16 cellular contexts compared by ENCODE assay signal in the genomic region with DNA sequence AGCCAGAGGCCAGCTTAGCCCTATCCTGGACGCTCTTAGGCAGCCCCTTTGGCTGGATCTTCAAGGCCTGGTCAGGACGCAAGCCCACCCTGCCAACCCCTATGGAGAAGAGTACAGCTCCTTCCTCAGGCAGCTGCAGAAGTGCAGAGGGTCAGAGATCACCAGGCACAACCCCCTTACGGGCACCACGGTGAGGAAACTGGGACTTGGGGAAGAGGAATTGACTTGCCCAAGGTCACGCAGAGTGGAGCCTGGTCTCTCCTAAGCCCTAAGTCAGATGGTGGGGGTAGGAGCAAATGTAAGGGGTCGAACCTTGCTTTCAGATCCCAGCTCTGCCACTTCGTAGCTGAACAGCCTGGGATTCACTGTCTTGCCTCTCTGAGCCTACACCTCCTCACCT. TPM values are rescaled to one million over a fixed set of nuclear protein-coding genes. Genes with fewer than 3 reads are reported as not detected.
DNase-seq lines count a peak whose midpoint lies in the region; ATAC-seq, FAIRE-seq and TF ChIP-seq lines count a peak whose summit lies in the region.
"Had no signal": no experiment of that assay in that cellular context is flagged by ENCODE, and none has a peak within 500 bp of the region (broad histone marks: within the 10 kb centered on the region; RNA-seq: fewer than 3 reads in every experiment).

No MANE protein-coding gene starts in this region.

- no peaks in the 10 kb centered on the region for H3K27me3 Mint-ChIP-seq in T-helper 2 cell treated with Interferon-gamma antibody and Interleukin-4, amounts not matched to agents 5 μg/mL and 100 μg/mL, for 36 hours (ENCODE audit: low read depth)
- no peaks in the 10 kb centered on the region for H3K27me3 Mint-ChIP-seq in dendritic cell treated with granulocyte-macrophage colony-stimulating factor and Interleukin-4, amounts not matched to agents 40 ng/mL and 50 ng/mL, for 4 days

- ATAC-seq in left lobe of liver (no peak), gastroesophageal sphincter (no peak)

- peak overlapping the region; percentile 96 for H3K4me3 Mint-ChIP-seq in T-helper 2 cell treated with Interferon-gamma antibody and Interleukin-4, amounts not matched to agents 5 μg/mL and 100 μg/mL, for 36 hours
- H3K4me3 Mint-ChIP-seq in dendritic cell treated with granulocyte-macrophage colony-stimulating factor and Interleukin-4, amounts not matched to agents 40 ng/mL and 50 ng/mL, for 4 days, result peak overlapping the region; percentile 17

- H3K27ac ChIP-seq in small intestine (ENCODE audit: low read depth in 1 of 2, low read length in 1 of 2) (peak overlapping the region; percentile 73 to 78), gastroesophageal sphincter (no peak overlapping the region)

- peak overlapping the region; percentile 95 for H3K4me2 ChIP-seq in Loucy (ENCODE audit: low read depth, low read length, poor library complexity, severe bottlenecking)

- TF ChIP-seq POLR2A in gastroesophageal sphincter (IDR thresholded peaks at IDR 0.05), result no peak

- H3K79me2 ChIP-seq in Loucy (ENCODE audit: insufficient read depth, low read length), result peaks cover 74% of the 10 kb centered on the region

- H3K36me3 Mint-ChIP-seq in T-helper 2 cell treated with Interferon-gamma antibody and Interleukin-4, amounts not matched to agents 5 μg/mL and 100 μg/mL, for 36 hours (ENCODE audit: low read depth), result peaks cover 60% of the 10 kb centered on the region
- H3K36me3 Mint-ChIP-seq in dendritic cell treated with granulocyte-macrophage colony-stimulating factor and Interleukin-4, amounts not matched to agents 40 ng/mL and 50 ng/mL, for 4 days (ENCODE audit: low read depth), result peaks cover 6% of the 10 kb centered on the region

- DNase-seq in T-helper 2 cell treated with Interferon-gamma antibody and Interleukin-4, amounts not matched to agents 5 μg/mL and 100 μg/mL, for 36 hours (ENCODE audit: low spot score), result no peak
- DNase-seq in T-helper 2 cell (no peak), small intestine (no peak), left lobe of liver (ENCODE audit: low spot score) (no peak), NK-92 (lab: John Stamatoyannopoulos, UW; ENCODE audit: unreplicated experiment) (no peak)
- DNase-seq: activated effector memory CD4-positive, alpha-beta T cell treated with Interleukin-2 at 50 U/mL for 16 hours; dermis blood vessel endothelial cell; NCI-H187 treated with DMSO at 0.1 percent for 48 hours; NCI-H524 treated with DMSO at 0.1 percent for 48 hours; RPMI8226; stimulated activated CD4-positive, alpha-beta T cell treated with anti-CD3 and anti-CD28 coated beads, Interleukin-12 subunit alpha, Interleukin-12 subunit beta, amount 100 ng/mL, for 4 hours had no signal

- H3K27ac Mint-ChIP-seq in T-helper 2 cell treated with Interferon-gamma antibody and Interleukin-4, amounts not matched to agents 5 μg/mL and 100 μg/mL, for 36 hours, result peak overlapping the region; percentile 95
- H3K27ac Mint-ChIP-seq in dendritic cell treated with granulocyte-macrophage colony-stimulating factor and Interleukin-4, amounts not matched to agents 40 ng/mL and 50 ng/mL, for 4 days, result peak overlapping the region; percentile 97

- H3F3A ChIP-seq in Loucy (ENCODE audit: low read depth), result peaks cover 24% of the 10 kb centered on the region

- intact Hi-C loops in dendritic cell treated with granulocyte-macrophage colony-stimulating factor and Interleukin-4, amounts not matched to agents 40 ng/mL and 50 ng/mL, for 4 days (cut with micrococcal nuclease), result no loop called here

- no peak for FAIRE-seq in small intestine (lab: Jason Lieb, UNC)
- FAIRE-seq: astrocyte, GM19239 had no signal

- H2AFZ ChIP-seq in Loucy (ENCODE audit: low read length), result no peak overlapping the region

- TF ChIP-seq CTCF in Loucy (conservative IDR thresholded peaks at IDR 0.05; ENCODE audit: low read length) (no peak), gastroesophageal sphincter (IDR thresholded peaks at IDR 0.05) (no peak)

- peak overlapping the region; percentile 98 for H3K9ac ChIP-seq in Loucy (ENCODE audit: low read depth, low read length, poor library complexity, severe bottlenecking)

- H3K9me3 Mint-ChIP-seq in T-helper 2 cell treated with Interferon-gamma antibody and Interleukin-4, amounts not matched to agents 5 μg/mL and 100 μg/mL, for 36 hours, result no peaks in the 10 kb centered on the region
- H3K9me3 Mint-ChIP-seq in dendritic cell treated with granulocyte-macrophage colony-stimulating factor and Interleukin-4, amounts not matched to agents 40 ng/mL and 50 ng/mL, for 4 days, result no peaks in the 10 kb centered on the region

- H3K9me2 ChIP-seq in Loucy (replicated peaks; ENCODE audit: low read depth, low read length), result no peaks in the 10 kb centered on the region

- H3K9me3 ChIP-seq in Loucy (ENCODE audit: insufficient read depth, low read depth, low read length), result no peaks in the 10 kb centered on the region
- no peaks in the 10 kb centered on the region for H3K9me3 ChIP-seq in small intestine (ENCODE audit: control insufficient read depth, low read depth)
- no peaks in the 10 kb centered on the region for H3K9me3 ChIP-seq in gastroesophageal sphincter

- H3K4me1 ChIP-seq in Loucy (ENCODE audit: insufficient read depth, low read length, poor library complexity, severe bottlenecking) (peaks cover 75% of the 10 kb centered on the region), small intestine (ENCODE audit: control insufficient read depth in 2 of 2, insufficient read depth in 1 of 2, low read depth in 1 of 2, low read length in 1 of 2) (peaks cover 19 to 29% of the 10 kb centered on the region in 2 donors), gastroesophageal sphincter (peaks cover 7 to 39% (median 27%) of the 10 kb centered on the region in 3 donors)

- TF ChIP-seq EP300 in gastroesophageal sphincter (IDR thresholded peaks at IDR 0.05), result no peak

- peaks cover 31% of the 10 kb centered on the region for H4K20me1 ChIP-seq in Loucy (ENCODE audit: insufficient read depth, low read length, poor library complexity, severe bottlenecking)

- H3K36me3 ChIP-seq in Loucy (ENCODE audit: insufficient read depth, low read length) (peaks cover 14% of the 10 kb centered on the region; the same call in 1 of the 2 replicates), small intestine (ENCODE audit: control insufficient read depth in 2 of 2, insufficient read depth in 2 of 2, low read length in 2 of 2) (no peaks in the 10 kb centered on the region), gastroesophageal sphincter (no peaks in the 10 kb centered on the region)

- H3K4me1 Mint-ChIP-seq in T-helper 2 cell treated with Interferon-gamma antibody and Interleukin-4, amounts not matched to agents 5 μg/mL and 100 μg/mL, for 36 hours (ENCODE audit: low read depth), result peaks cover 68% of the 10 kb centered on the region
- peaks cover 83% of the 10 kb centered on the region for H3K4me1 Mint-ChIP-seq in dendritic cell treated with granulocyte-macrophage colony-stimulating factor and Interleukin-4, amounts not matched to agents 40 ng/mL and 50 ng/mL, for 4 days (ENCODE audit: low read depth)

- H3K27me3 ChIP-seq in Loucy (ENCODE audit: insufficient read depth, low read length, poor library complexity, severe bottlenecking) (peaks cover 5% of the 10 kb centered on the region), small intestine (ENCODE audit: control insufficient read depth in 2 of 2, insufficient read depth in 2 of 2, low read length in 2 of 2) (no peaks in the 10 kb centered on the region), gastroesophageal sphincter (peaks cover 52% of the 10 kb centered on the region)

- 66 to 83% (median 70%) methylated on average over 7 of the region's 7 CpGs for WGBS in small intestine, 3 donors
- WGBS in gastroesophageal sphincter (ENCODE audit: low coverage in 1 of 2), 2 donors, result 94% methylated on average over 3 of the region's 7 CpGs; no CpG with 5 or more reads in 1 of the 2 donors

- H3K4me3 ChIP-seq in Loucy (ENCODE audit: low read length, poor library complexity, severe bottlenecking) (peak overlapping the region; percentile 93), small intestine (ENCODE audit: low read depth in 1 of 2, low read length in 2 of 2) (no peak overlapping the region), gastroesophageal sphincter (no peak overlapping the region)

RNA-seq across cellular contexts. Expression of gene E2F2, which starts 3.7 kb away (rescaled TPM):
- polyA plus RNA-seq in small intestine, result 1 to 10 TPM; 1.9 to 4.0 (median 2.2) TPM
- total RNA-seq in left lobe of liver (0.15 TPM), gastroesophageal sphincter (under 1 TPM in 2 of 4 donors, not detected in 2; 0.08 to 0.17 TPM)

RNA-seq across cellular contexts. Expression of gene ID3, which starts 31.9 kb away (rescaled TPM):
- polyA plus RNA-seq in small intestine, result 100 to 1,000 TPM in 2 of 3 donors, 10 to 100 TPM in 1; 78.1 to 135 (median 115) TPM
- 19.7 TPM for total RNA-seq in left lobe of liver
- total RNA-seq in gastroesophageal sphincter, result 100 to 1,000 TPM; 144 to 270 (median 221) TPM

RNA-seq across cellular contexts. Expression of gene ASAP3, which starts 43.4 kb away (rescaled TPM):
- 1 to 10 TPM; 1.9 to 8.6 (median 2.2) TPM for polyA plus RNA-seq in small intestine
- total RNA-seq in left lobe of liver (16.7 TPM), gastroesophageal sphincter (10 to 100 TPM; 21.3 to 37.7 (median 31.0) TPM)

Comparison
In these comparisons a context has a peak if more than half of its experiments do, and no peak if none do; other contexts are left out.
1. H3K27ac ChIP-seq: peak in small intestine (2 of 2); none in gastroesophageal sphincter (0 of 4).